In the genomic region with DNA sequence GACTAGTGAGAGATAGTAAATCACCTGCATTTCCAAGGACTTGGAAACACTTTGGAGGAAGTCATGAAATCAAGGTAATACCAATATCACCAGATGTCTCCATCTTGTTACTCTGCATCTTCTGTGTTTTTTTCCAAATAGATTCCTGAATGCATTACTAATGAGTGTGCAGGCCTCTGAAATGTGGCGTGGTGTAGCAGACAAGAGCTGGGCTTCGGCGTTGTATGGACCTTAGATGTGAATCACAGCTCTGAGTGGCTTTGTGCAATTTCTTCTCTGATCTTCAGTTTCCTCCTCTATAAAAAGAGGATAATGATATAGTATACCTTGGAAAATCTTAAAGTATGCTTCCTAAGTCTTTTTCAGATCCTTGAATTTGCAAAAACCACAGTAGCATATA, we compare ENCODE assay signal across 20 cellular contexts. TPM values are rescaled to one million over a fixed set of nuclear protein-coding genes. Genes with fewer than 3 reads are reported as not detected.
A peak's percentile ranks its signal among the peaks of the same experiment; 100 is the strongest.
DNase-seq lines count a peak whose midpoint lies in the region; ATAC-seq and TF ChIP-seq lines count a peak whose summit lies in the region.
"Had no signal": no experiment of that assay in that cellular context is flagged by ENCODE, and none has a peak within 500 bp of the region (broad histone marks: within the 10 kb centered on the region; RNA-seq: fewer than 3 reads in every experiment).

No MANE protein-coding gene starts in this region.

- no peak overlapping the region for H3K9ac ChIP-seq in Karpas-422 (ENCODE audit: low read length)

- DNase-seq in ELR (ENCODE audit: low read depth): peak; percentile 93
- DNase-seq in NCI-H226: peak; percentile 65
- DNase-seq in choroid plexus epithelial cell (ENCODE audit: low read depth): peak; percentile 76
- no peak for DNase-seq in psoas muscle
- DNase-seq in Karpas-422: no peak
- DNase-seq in SHP77 (lab: John Stamatoyannopoulos, UW): no peak
- no peak for DNase-seq in WERI-Rb-1
- DNase-seq: activated CD4-positive, alpha-beta T cell treated with anti-CD3 and anti-CD28 coated beads for 48 hours; activated naive CD4-positive, alpha-beta T cell treated with anti-CD3 and anti-CD28 coated beads, Interleukin-2, amount 50 U/mL, for 16 hours; caudate nucleus; CD4-positive, CD25-positive, alpha-beta regulatory T cell; DMS79; effector CD4-positive, alpha-beta T cell; H7; NCI-H2029 treated with DMSO at 0.1 percent for 48 hours; NCI-H526; posterior cingulate gyrus; spleen had no signal

- intact Hi-C loops in psoas muscle (cut with DNase I): no loop called here

- no peaks in the 10 kb centered on the region for H3K9me3 ChIP-seq in psoas muscle
- H3K9me3 ChIP-seq in Karpas-422 (ENCODE audit: low read length): no peaks in the 10 kb centered on the region
- no peaks in the 10 kb centered on the region for H3K9me3 ChIP-seq in WERI-Rb-1 (ENCODE audit: severe bottlenecking)
- H3K9me3 ChIP-seq: spleen had no signal

- no peak overlapping the region for H2AFZ ChIP-seq in Karpas-422 (ENCODE audit: low read length)

- TF ChIP-seq CTCF in choroid plexus epithelial cell (conservative IDR thresholded peaks at IDR 0.05; ENCODE audit: low read depth, low read length) (no peak), psoas muscle (IDR thresholded peaks at IDR 0.05) (no peak), WERI-Rb-1 (IDR thresholded peaks at IDR 0.05; ENCODE audit: low read depth, low read length) (no peak)

- H3K27me3 ChIP-seq in psoas muscle (ENCODE audit: insufficient read depth in 3 of 3, low read length in 2 of 3) (no peaks in the 10 kb centered on the region), Karpas-422 (ENCODE audit: low read length) (no peaks in the 10 kb centered on the region), WERI-Rb-1 (ENCODE audit: insufficient read depth, low read depth, severe bottlenecking) (no peaks in the 10 kb centered on the region)
- H3K27me3 ChIP-seq: spleen had no signal

- no peaks in the 10 kb centered on the region for H3K9me2 ChIP-seq in Karpas-422 (replicated peaks; ENCODE audit: insufficient read depth, low read length)

- no peak overlapping the region for H3K4me2 ChIP-seq in Karpas-422 (ENCODE audit: low read depth, low read length, poor library complexity, severe bottlenecking)

- WGBS in psoas muscle, 3 donors: 76 to 90% (median 82%) methylated on average over 3 of the region's 3 CpGs

- peak overlapping the region; percentile 93 for H3K27ac ChIP-seq in psoas muscle
- no peak overlapping the region for H3K27ac ChIP-seq in Karpas-422 (ENCODE audit: low read length)
- H3K27ac ChIP-seq in WERI-Rb-1: no peak overlapping the region
- H3K27ac ChIP-seq: spleen had no signal

- peaks cover 62% of the 10 kb centered on the region for H3K4me1 ChIP-seq in psoas muscle
- H3K4me1 ChIP-seq in Karpas-422 (ENCODE audit: low read length): no peaks in the 10 kb centered on the region
- H3K4me1 ChIP-seq: spleen had no signal

- H3K4me3 ChIP-seq in choroid plexus epithelial cell (ENCODE audit: low read depth, low read length) (no peak overlapping the region), psoas muscle (no peak overlapping the region), Karpas-422 (ENCODE audit: low read length) (no peak overlapping the region), WERI-Rb-1 (ENCODE audit: low read depth, low read length) (no peak overlapping the region)
- H3K4me3 ChIP-seq: spleen had no signal

- no peaks in the 10 kb centered on the region for H4K20me1 ChIP-seq in Karpas-422 (ENCODE audit: insufficient read depth, low read depth, low read length)

- H3K79me2 ChIP-seq in Karpas-422 (ENCODE audit: low read length): no peaks in the 10 kb centered on the region

- ATAC-seq in psoas muscle (no peak), GM18870 (IDR thresholded peaks at IDR 0.05; ENCODE audit: unreplicated experiment) (no peak)
- ATAC-seq: stimulated activated memory B cell treated with anti-CD40 and anti-IgM and Interleukin-4, amounts not matched to agents 10 μg/mL and 1 μg/mL and 100 μg/mL, for 72 hours had no signal

- H3K36me3 ChIP-seq in psoas muscle (ENCODE audit: insufficient read depth in 1 of 2, low read depth in 1 of 2) (no peaks in the 10 kb centered on the region), Karpas-422 (ENCODE audit: insufficient read depth, low read length) (no peaks in the 10 kb centered on the region), WERI-Rb-1 (no peaks in the 10 kb centered on the region)
- H3K36me3 ChIP-seq: spleen had no signal

RNA-seq across cellular contexts. Expression of a gene that starts 9.6 kb away (rescaled TPM):
- 100 to 1,000 TPM; 216 to 376 (median 312) TPM for total RNA-seq in psoas muscle
- 100 to 1,000 TPM in 1 of 3 donors, 10 to 100 TPM in 2; 24.3 to 117 (median 97.4) TPM for polyA plus RNA-seq in psoas muscle
- total RNA-seq in Karpas-422 (2014; rRNA removed; shearing (Covaris generic); ENCODE audit: low replicate concordance): not detected in 2 replicates
- total RNA-seq: CD4-positive, CD25-positive, alpha-beta regulatory T cell; H7 had no signal
- polyA plus RNA-seq: CD4-positive, CD25-positive, alpha-beta regulatory T cell had no signal

RNA-seq across cellular contexts. Expression of a gene that starts 24.7 kb away (rescaled TPM):
- total RNA-seq in psoas muscle: 10 to 100 TPM; 15.1 to 29.4 (median 20.6) TPM
- polyA plus RNA-seq in psoas muscle: 10 to 100 TPM in 2 of 3 donors, 1 to 10 TPM in 1; 8.8 to 23.7 (median 17.6) TPM
- 54.1 and 99.9 TPM in 2 replicates for total RNA-seq in Karpas-422 (2014; rRNA removed; shearing (Covaris generic); ENCODE audit: low replicate concordance)

Comparison
In these comparisons a context has a peak if more than half of its experiments do, and no peak if none do; other contexts are left out.
1. DNase-seq: peak in ELR (single experiment), NCI-H226 (single experiment) and choroid plexus epithelial cell (single experiment); none in psoas muscle (0 of 2), Karpas-422 (single experiment), SHP77 (0 of 2) and WERI-Rb-1 (single experiment).
2. RNA of a gene that starts 9.6 kb away (total RNA-seq): 216 to 376 TPM in psoas muscle; not detected in Karpas-422; every median in the first group is over 100 times any median in the second.